ENCODE assay signal across 21 cellular contexts in genomic region chr17:66000216-66000615, GRCh38.
A peak's percentile ranks its signal among the peaks of the same experiment; 100 is the strongest.
DNase-seq lines count a peak whose midpoint lies in the region; FAIRE-seq and TF ChIP-seq lines count a peak whose summit lies in the region.
"Had no signal": no experiment of that assay in that cellular context is flagged by ENCODE, and none has a peak within 500 bp of the region (broad histone marks: within the 10 kb centered on the region; RNA-seq: fewer than 3 reads in every experiment).

No MANE protein-coding gene starts in this region.

- H3K27ac Mint-ChIP-seq in endothelial cell (ENCODE audit: unreplicated experiment): no peak overlapping the region
- H3K27ac Mint-ChIP-seq: B cell; CD4-positive, CD25-positive, alpha-beta regulatory T cell; CD8-positive, alpha-beta T cell; GM23338 had no signal

- no peaks in the 10 kb centered on the region for H3K4me1 Mint-ChIP-seq in endothelial cell (ENCODE audit: unreplicated experiment)
- H3K4me1 Mint-ChIP-seq: B cell, GM23338 had no signal

- DNase-seq in mammary epithelial cell (no peak), breast epithelium (ENCODE audit: low spot score in 2 of 2) (no peak), endothelial cell (ENCODE audit: low spot score) (no peak), urothelium cell line (ENCODE audit: low spot score) (no peak), HTR-8/SVneo (ENCODE audit: insufficient read length, low spot score) (no peak), H4 (ENCODE audit: low spot score) (no peak)
- DNase-seq: Caco-2; CD4-positive, CD25-positive, alpha-beta regulatory T cell; CD8-positive, alpha-beta T cell; DMS153; EL; GDM1; H7; HCEC 1CT had no signal

- H3K36me3 ChIP-seq in mammary epithelial cell (ENCODE audit: insufficient read depth, low read length) (no peaks in the 10 kb centered on the region), breast epithelium (no peaks in the 10 kb centered on the region)

- H3K27me3 Mint-ChIP-seq in endothelial cell (ENCODE audit: unreplicated experiment): peaks cover 2% of the 10 kb centered on the region
- H3K27me3 Mint-ChIP-seq: B cell had no signal

- H3K4me1 ChIP-seq in mammary epithelial cell (ENCODE audit: insufficient read depth, low read length) (peaks cover 3% of the 10 kb centered on the region), breast epithelium (no peaks in the 10 kb centered on the region)
- H3K4me1 ChIP-seq: Caco-2 had no signal

- peak; percentile 72 for FAIRE-seq in urothelium cell line (lab: Jason Lieb, UNC)
- no peak for FAIRE-seq in HTR-8/SVneo (lab: Jason Lieb, UNC)
- FAIRE-seq: A204.1, GM12878 had no signal

- intact Hi-C loops in mammary epithelial cell (cut with micrococcal nuclease) (no loop called here), breast epithelium (cut with DNase I; ENCODE audit: low total_unique reads) (no loop called here)

- no peak overlapping the region for H3K9ac ChIP-seq in mammary epithelial cell (ENCODE audit: insufficient read depth, low read length)
- H3K9ac ChIP-seq: BLaER1 had no signal

- no peaks in the 10 kb centered on the region for H3K9me3 ChIP-seq in mammary epithelial cell (replicated peaks; ENCODE audit: insufficient read depth, low read length)
- H3K9me3 ChIP-seq in breast epithelium: no peaks in the 10 kb centered on the region
- H3K9me3 ChIP-seq: Caco-2 had no signal

- H3K4me3 Mint-ChIP-seq in endothelial cell (ENCODE audit: unreplicated experiment): peak overlapping the region; percentile 70
- H3K4me3 Mint-ChIP-seq: B cell; CD4-positive, CD25-positive, alpha-beta regulatory T cell; CD8-positive, alpha-beta T cell; GM23338 had no signal

- in situ Hi-C loops in mammary epithelial cell (cut with MboI; ENCODE audit: low sequenced_read_pairs in 2 of 2): no loop called here

- no peaks in the 10 kb centered on the region for H3K27me3 ChIP-seq in mammary epithelial cell (ENCODE audit: insufficient read depth, low read length)
- H3K27me3 ChIP-seq in breast epithelium: no peaks in the 10 kb centered on the region
- H3K27me3 ChIP-seq: BLaER1 had no signal

- H2AFZ ChIP-seq in mammary epithelial cell (ENCODE audit: low read depth, low read length): peak overlapping the region; percentile 55
- H2AFZ ChIP-seq: GM23338 had no signal

- H4K20me1 ChIP-seq in mammary epithelial cell (ENCODE audit: insufficient read depth, low read length): no peaks in the 10 kb centered on the region
- H4K20me1 ChIP-seq: BLaER1 had no signal

- H3K4me3 ChIP-seq in mammary epithelial cell (replicated peaks in 1 of 3; ENCODE audit: insufficient read depth in 1 of 3, low read depth in 2 of 3, low read length in 3 of 3) (no peak overlapping the region), breast epithelium (no peak overlapping the region)
- H3K4me3 ChIP-seq: BLaER1, GM12878, GM23338 had no signal

- dilution Hi-C loops in mammary epithelial cell (cut with HindIII; ENCODE audit: low sequenced_read_pairs): no loop called here

- no TSS peak for BruUV-seq in mammary epithelial cell (replicated peaks; lab: Mats Ljungman, UMichigan)

- no peak for TF ChIP-seq POLR2A in breast epithelium (IDR thresholded peaks at IDR 0.05)

- CTCF ChIA-PET in mammary epithelial cell (lab: Charles Lee; ENCODE audit: low non-redundant PET): no interaction called here

- peaks cover 12% of the 10 kb centered on the region for H3K36me3 Mint-ChIP-seq in endothelial cell (ENCODE audit: low read depth, unreplicated experiment)
- H3K36me3 Mint-ChIP-seq: CD4-positive, CD25-positive, alpha-beta regulatory T cell; CD8-positive, alpha-beta T cell had no signal

- H3K79me2 ChIP-seq in mammary epithelial cell (ENCODE audit: insufficient read depth, low read length): no peaks in the 10 kb centered on the region

- TF ChIP-seq CTCF in mammary epithelial cell (conservative IDR thresholded peaks at IDR 0.05 in 1 of 2, IDR thresholded peaks at IDR 0.05 in 1 of 2; ENCODE audit: extremely low read depth in 1 of 2, insufficient read depth in 1 of 2, low read depth in 1 of 2, low read length in 2 of 2): no peak
- TF ChIP-seq CTCF in breast epithelium (IDR thresholded peaks at IDR 0.05): no peak
- TF ChIP-seq CTCF in endothelial cell (IDR thresholded peaks at IDR 0.05; ENCODE audit: unreplicated experiment): no peak

- 93% methylated on average over 4 of the region's 4 CpGs for WGBS in mammary epithelial cell (ENCODE audit: low coverage, missing lambda C conversion rate)

- H3K27ac ChIP-seq in mammary epithelial cell (ENCODE audit: insufficient read depth, low read depth, low read length) (no peak overlapping the region), breast epithelium (no peak overlapping the region)
- H3K27ac ChIP-seq: 22Rv1, BLaER1, C4-2B had no signal

- H3K4me2 ChIP-seq in mammary epithelial cell (ENCODE audit: insufficient read depth, low read depth, low read length): no peak overlapping the region
- H3K4me2 ChIP-seq: BLaER1, GM23338 had no signal

- no peaks in the 10 kb centered on the region for H3K9me3 Mint-ChIP-seq in endothelial cell (ENCODE audit: unreplicated experiment)
